ENCODE assay signal across 15 cellular contexts in the genomic region with DNA sequence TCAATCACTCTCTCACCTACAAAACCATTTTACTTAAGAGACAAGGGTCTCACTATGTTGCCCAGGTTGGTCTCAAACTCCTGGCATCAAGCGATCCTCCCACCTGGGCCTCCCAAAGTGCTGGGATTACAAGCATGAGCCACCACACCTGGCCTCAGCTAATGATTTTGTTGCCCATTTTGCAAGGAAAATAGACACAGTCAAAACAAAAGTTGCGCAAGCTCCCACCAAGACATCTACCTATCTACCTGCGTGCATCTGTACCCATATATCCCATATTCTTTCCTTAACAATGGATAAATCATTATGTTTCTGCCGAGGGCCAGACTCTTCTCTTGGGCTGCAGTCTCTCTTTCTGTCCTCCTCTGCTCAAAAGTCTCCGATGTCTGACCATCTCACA.
"Had no signal": no experiment of that assay in that cellular context is flagged by ENCODE, and none has a peak within 500 bp of the region (broad histone marks: within the 10 kb centered on the region; RNA-seq: fewer than 3 reads in every experiment).

No MANE protein-coding gene starts in this region.

- DNase-seq: activated CD4-positive, alpha-beta T cell treated with anti-CD3 and anti-CD28 coated beads for 48 hours; activated T-cell treated with anti-CD3 and anti-CD28 coated beads for 4 hours; caudate nucleus; effector memory CD4-positive, alpha-beta T cell; gastrocnemius medialis; left lung; mesenchymal stem cell; pancreas; SK-N-SH; stimulated activated CD4-positive, alpha-beta T cell treated with anti-CD3 and anti-CD28 coated beads, Interleukin-4, amount 100 ng/mL, for 24 hours; transverse colon had no signal

- ATAC-seq: gastrocnemius medialis, left lung, pancreas, WTC11 had no signal

- H2AFZ ChIP-seq: neural progenitor cell had no signal

- H3K27ac ChIP-seq: coronary artery, epithelial cell of prostate, gastrocnemius medialis, left lung, neural progenitor cell, pancreas, transverse colon had no signal

- H3K4me3 Mint-ChIP-seq: neural progenitor cell, WTC11 had no signal

- H3K4me3 ChIP-seq: coronary artery, gastrocnemius medialis, left lung, neural progenitor cell, pancreas, transverse colon had no signal

- H3K4me1 Mint-ChIP-seq: neural progenitor cell, WTC11 had no signal

- H3K36me3 ChIP-seq: gastrocnemius medialis, neural progenitor cell, pancreas, transverse colon had no signal

- H3K9me3 Mint-ChIP-seq: neural progenitor cell, WTC11 had no signal

- H3K27ac Mint-ChIP-seq: neural progenitor cell, WTC11 had no signal

- H3K9ac ChIP-seq: neural progenitor cell, SK-N-SH had no signal

- H3K27me3 ChIP-seq: gastrocnemius medialis, left lung, neural progenitor cell, pancreas, transverse colon had no signal

- H3K4me2 ChIP-seq: neural progenitor cell, SK-N-SH had no signal

- H3K9me3 ChIP-seq: gastrocnemius medialis, left lung, pancreas, SK-N-SH, transverse colon had no signal

- H3K4me1 ChIP-seq: gastrocnemius medialis, neural progenitor cell, pancreas, transverse colon had no signal

- H3K36me3 Mint-ChIP-seq: neural progenitor cell, WTC11 had no signal
